ENCODE assay signal across 19 cellular contexts in the genomic region with DNA sequence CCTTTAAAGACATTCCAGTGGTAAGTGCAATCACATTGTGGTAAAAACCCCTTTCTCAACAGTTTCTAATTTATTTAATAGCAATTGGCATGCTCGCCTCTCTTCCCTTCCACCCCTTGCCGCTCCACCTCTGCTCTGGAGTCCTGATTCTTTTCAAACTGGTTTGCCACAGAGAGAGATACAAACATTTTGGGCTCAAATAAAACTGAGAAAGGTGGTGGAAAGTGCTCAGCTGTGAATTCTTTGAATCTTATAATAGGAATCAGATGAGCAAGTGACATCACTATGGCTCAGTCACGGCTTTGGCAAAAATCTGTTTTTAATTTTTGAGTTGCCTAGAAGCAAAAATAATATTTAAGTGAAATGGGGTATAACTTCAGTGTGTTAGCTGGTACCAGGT.
DNase-seq lines count a peak whose midpoint lies in the region; ATAC-seq and TF ChIP-seq lines count a peak whose summit lies in the region.
"Had no signal": no experiment of that assay in that cellular context is flagged by ENCODE, and none has a peak within 500 bp of the region (broad histone marks: within the 10 kb centered on the region; RNA-seq: fewer than 3 reads in every experiment).

No MANE protein-coding gene starts in this region.

- no peak overlapping the region for H3K27ac ChIP-seq in upper lobe of right lung

- POLR2A ChIA-PET in BJ (lab: Charles Lee), result interaction anchor here (0.6 kb wide), 1 partner anchor 9 kb away, joined by 3 read pairs; no protein-coding TSS in a partner anchor

- no peak for TF ChIP-seq CTCF in BJ (IDR thresholded peaks at IDR 0.05; ENCODE audit: insufficient read depth, low read depth, low read length)
- TF ChIP-seq CTCF in HFFc6 (IDR thresholded peaks at IDR 0.05), result no peak
- no peak for TF ChIP-seq CTCF in osteocyte (IDR thresholded peaks at IDR 0.05)
- no peak for TF ChIP-seq CTCF in upper lobe of right lung (IDR thresholded peaks at IDR 0.05)

- H3K9me3 Mint-ChIP-seq in HFFc6 (no peaks in the 10 kb centered on the region; the same call in 1 of the 2 replicates), osteocyte (ENCODE audit: unreplicated experiment) (peaks cover under 1% of the 10 kb centered on the region)

- intact Hi-C loops in upper lobe of right lung (cut with DNase I), result no loop called here

- no peaks in the 10 kb centered on the region for H3K27me3 ChIP-seq in BJ (ENCODE audit: control insufficient read depth, insufficient read depth, low read length)
- no peaks in the 10 kb centered on the region for H3K27me3 ChIP-seq in upper lobe of right lung

- H3K4me3 ChIP-seq in BJ (ENCODE audit: low read depth, low read length) (no peak overlapping the region), upper lobe of right lung (no peak overlapping the region)

- peak overlapping the region; percentile 58; the same call in 1 of the 2 replicates for H3K27ac Mint-ChIP-seq in HFFc6
- H3K27ac Mint-ChIP-seq in osteocyte (ENCODE audit: unreplicated experiment), result peak overlapping the region; percentile 82

- H3K4me3 Mint-ChIP-seq in HFFc6 (no peak overlapping the region), osteocyte (ENCODE audit: unreplicated experiment) (no peak overlapping the region)

- peaks cover 5% of the 10 kb centered on the region; the same call in 1 of the 2 replicates for H3K4me1 Mint-ChIP-seq in HFFc6 (ENCODE audit: low read depth)
- H3K4me1 Mint-ChIP-seq in osteocyte (ENCODE audit: unreplicated experiment), result peaks cover 24% of the 10 kb centered on the region

- H3K36me3 ChIP-seq in BJ (ENCODE audit: control insufficient read depth, insufficient read depth, low read length) (no peaks in the 10 kb centered on the region), upper lobe of right lung (no peaks in the 10 kb centered on the region)

- no peaks in the 10 kb centered on the region for H3K4me1 ChIP-seq in upper lobe of right lung

- H3K9me3 ChIP-seq in upper lobe of right lung, result no peaks in the 10 kb centered on the region

- H3K27me3 Mint-ChIP-seq in HFFc6 (ENCODE audit: insufficient read depth) (peaks cover 1% of the 10 kb centered on the region; the same call in 1 of the 2 replicates), osteocyte (ENCODE audit: unreplicated experiment) (peaks cover 6% of the 10 kb centered on the region)

- ATAC-seq in upper lobe of right lung, result no peak
- ATAC-seq in GM19397 (IDR thresholded peaks at IDR 0.05; ENCODE audit: unreplicated experiment), result no peak

- DNase-seq in BJ (ENCODE audit: low read depth), result peak; percentile 87
- peak; percentile 10 for DNase-seq in HFFc6
- DNase-seq in fibroblast of gingiva (ENCODE audit: low read depth), result peak; percentile 66
- DNase-seq in osteocyte (ENCODE audit: extremely low spot score, unreplicated experiment), result no peak
- no peak for DNase-seq in upper lobe of right lung
- no peak for DNase-seq in ACHN
- DNase-seq in inferior parietal cortex (ENCODE audit: extremely low spot score), result no peak
- DNase-seq: C1 segment of cervical spinal cord, DND-41, GOT3, NCI-H1417, NCI-H1930, NCI-H2171, NCI-H446, NCI-H69, OCI-M1, SHP77 treated with DMSO at 0.1 percent for 48 hours, T-helper 2 cell had no signal

- in situ Hi-C loops in ACHN (cut with HindIII; ENCODE audit: low pct_ligation_motif_present, low pct_unique_long_range_greater_than_20kb, low sequenced_read_pairs), result no loop called here

- CTCF ChIA-PET in BJ (lab: Yijun Ruan, JAX), result interaction anchor here (0.9 to 1.3 kb wide), 2 partner anchors 49 to 82 kb away, joined by 3 read pairs; no protein-coding TSS in a partner anchor

- H3K36me3 Mint-ChIP-seq in HFFc6 (ENCODE audit: low read depth), result no peaks in the 10 kb centered on the region
- no peaks in the 10 kb centered on the region for H3K36me3 Mint-ChIP-seq in osteocyte (ENCODE audit: unreplicated experiment)

Comparison
In these comparisons a context has a peak if more than half of its experiments do, and no peak if none do; other contexts are left out.
1. DNase-seq: peak in BJ (single experiment), HFFc6 (single experiment) and fibroblast of gingiva (single experiment); none in osteocyte (single experiment), upper lobe of right lung (single experiment), ACHN (single experiment) and inferior parietal cortex (single experiment).